In genomic region chr11:62545437-62546243, GRCh38 we compare ENCODE assay signal across 8 cellular contexts. TPM values are rescaled to one million over a fixed set of nuclear protein-coding genes. Genes with fewer than 3 reads are reported as not detected.
DNase-seq lines count a peak whose midpoint lies in the region; ATAC-seq and FAIRE-seq lines count a peak whose summit lies in the region.

No MANE protein-coding gene starts in this region.

- peaks cover 47% of the 10 kb centered on the region for H3K4me1 Mint-ChIP-seq in activated naive CD8-positive, alpha-beta T cell treated with anti-CD3 and anti-CD28 coated beads, Interleukin-2, amount 10 ng/mL, durations not matched to agents 7 days and 5 days

- H3K9me3 Mint-ChIP-seq in activated naive CD8-positive, alpha-beta T cell treated with anti-CD3 and anti-CD28 coated beads, Interleukin-2, amount 10 ng/mL, durations not matched to agents 7 days and 5 days: no peaks in the 10 kb centered on the region

- H3K27ac Mint-ChIP-seq in activated naive CD8-positive, alpha-beta T cell treated with anti-CD3 and anti-CD28 coated beads, Interleukin-2, amount 10 ng/mL, durations not matched to agents 7 days and 5 days: peak overlapping the region; percentile 78

- DNase-seq in activated gamma-delta T cell (lab: John Stamatoyannopoulos, UW): peak; percentile 57
- no peak for DNase-seq in activated gamma-delta T cell treated with Interleukin-2 at 50 U/mL for 16 hours
- DNase-seq in RKO (ENCODE audit: low spot score): peak; percentile 94
- peak; percentile 65 for DNase-seq in activated naive CD8-positive, alpha-beta T cell treated with anti-CD3 and anti-CD28 coated beads, Interleukin-2, amount 10 ng/mL, durations not matched to agents 7 days and 5 days
- peak; percentile 96 for DNase-seq in glomerular visceral epithelial cell (ENCODE audit: extremely low spot score)
- DNase-seq in non-pigmented ciliary epithelial cell (ENCODE audit: low read depth): peak; percentile 74
- no peak for DNase-seq in GM19239 (ENCODE audit: insufficient read length, low spot score)

- peaks cover 36% of the 10 kb centered on the region for H3K27me3 Mint-ChIP-seq in activated naive CD8-positive, alpha-beta T cell treated with anti-CD3 and anti-CD28 coated beads, Interleukin-2, amount 10 ng/mL, durations not matched to agents 7 days and 5 days

- no peak for FAIRE-seq in GM19239 (lab: Jason Lieb, UNC)

- peak overlapping the region; percentile 96 for H3K4me3 Mint-ChIP-seq in activated naive CD8-positive, alpha-beta T cell treated with anti-CD3 and anti-CD28 coated beads, Interleukin-2, amount 10 ng/mL, durations not matched to agents 7 days and 5 days

- ATAC-seq in activated naive CD8-positive, alpha-beta T cell treated with anti-CD3 and anti-CD28 coated beads, Interleukin-2, amount 10 ng/mL, durations not matched to agents 7 days and 5 days (ENCODE audit: low read depth): peak; percentile 25
- ATAC-seq in GM18511 (IDR thresholded peaks at IDR 0.05; ENCODE audit: unreplicated experiment): no peak

- peaks cover 2% of the 10 kb centered on the region for H3K36me3 Mint-ChIP-seq in activated naive CD8-positive, alpha-beta T cell treated with anti-CD3 and anti-CD28 coated beads, Interleukin-2, amount 10 ng/mL, durations not matched to agents 7 days and 5 days

- POLR2A ChIA-PET in activated naive CD8-positive, alpha-beta T cell treated with anti-CD3 and anti-CD28 coated beads, Interleukin-2, amount 10 ng/mL, durations not matched to agents 7 days and 5 days (lab: Charles Lee): interaction anchor here (0.6 to 6.0 kb wide), 10 partner anchors 9 to 181 kb away, joined by 3 to 97 read pairs (median 4); partner anchors contain the start of genes C11orf98, CSKMT, EEF1G and HNRNPUL2

RNA-seq across cellular contexts. Expression of gene AHNAK, which starts 1.0 kb away (rescaled TPM):
- total RNA-seq in activated naive CD8-positive, alpha-beta T cell treated with anti-CD3 and anti-CD28 coated beads, Interleukin-2, amount 10 ng/mL, durations not matched to agents 7 days and 5 days: 100 to 1,000 TPM; 278 to 344 TPM

RNA-seq across cellular contexts. Expression of gene EEF1G, which starts 28.1 kb away (rescaled TPM):
- 1,000 to 10,000 TPM; 1,132 to 1,152 TPM for total RNA-seq in activated naive CD8-positive, alpha-beta T cell treated with anti-CD3 and anti-CD28 coated beads, Interleukin-2, amount 10 ng/mL, durations not matched to agents 7 days and 5 days

RNA-seq across cellular contexts. Expression of gene TUT1, which starts 45.7 kb away (rescaled TPM):
- total RNA-seq in activated naive CD8-positive, alpha-beta T cell treated with anti-CD3 and anti-CD28 coated beads, Interleukin-2, amount 10 ng/mL, durations not matched to agents 7 days and 5 days: 10 to 100 TPM; 27.2 to 38.2 TPM

RNA-seq across cellular contexts. Expression of gene MTA2, which starts 56.0 kb away (rescaled TPM):
- total RNA-seq in activated naive CD8-positive, alpha-beta T cell treated with anti-CD3 and anti-CD28 coated beads, Interleukin-2, amount 10 ng/mL, durations not matched to agents 7 days and 5 days: 100 to 1,000 TPM; 231 to 233 TPM

Comparison
In these comparisons a context has a peak if more than half of its experiments do, and no peak if none do; other contexts are left out.
1. DNase-seq: peak in activated gamma-delta T cell (single experiment), RKO (single experiment), activated naive CD8-positive, alpha-beta T cell treated with anti-CD3 and anti-CD28 coated beads, Interleukin-2, amount 10 ng/mL, durations not matched to agents 7 days and 5 days (single experiment), glomerular visceral epithelial cell (single experiment) and non-pigmented ciliary epithelial cell (single experiment); none in activated gamma-delta T cell treated with Interleukin-2 at 50 U/mL for 16 hours (single experiment) and GM19239 (single experiment).